Comparison of ENCODE assay signal across 1 cellular context in genomic region chr9:95557142-95557541, GRCh38.
TF ChIP-seq lines count a peak whose summit lies in the region.

No MANE protein-coding gene starts in this region.

TF ChIP-seq in K562, 482 proteins besides CTCF, POLR2A, EP300 and RAD21 (continued from another document):
- TF ChIP-seq GABPB1 (CRISPR knock-in tag; IDR thresholded peaks at IDR 0.05): no peak
- TF ChIP-seq ZNF280A (IDR thresholded peaks at IDR 0.05; ENCODE audit: low read depth, partially characterized antibody): no peak
- TF ChIP-seq TOE1 (IDR thresholded peaks at IDR 0.05; ENCODE audit: borderline replicate concordance): no peak
- TF ChIP-seq TOE1 (CRISPR knock-in tag; IDR thresholded peaks at IDR 0.05; ENCODE audit: borderline replicate concordance, low read depth): no peak
- no peak for TF ChIP-seq SMAD2 (IDR thresholded peaks at IDR 0.05; ENCODE audit: low read depth, low read length)
- TF ChIP-seq HMGXB4 (CRISPR knock-in tag; IDR thresholded peaks at IDR 0.05): no peak
- no peak for TF ChIP-seq DLX4 (CRISPR knock-in tag; IDR thresholded peaks at IDR 0.05)
- TF ChIP-seq VEZF1 (CRISPR knock-in tag; IDR thresholded peaks at IDR 0.05): no peak
- no peak for TF ChIP-seq ZSCAN32 (CRISPR knock-in tag; IDR thresholded peaks at IDR 0.05)
- peak; percentile 74 for TF ChIP-seq SMARCA5 (IDR thresholded peaks at IDR 0.05)
- no peak for TF ChIP-seq ZNF175 (CRISPR knock-in tag; IDR thresholded peaks at IDR 0.05; ENCODE audit: low read depth)
- no peak for TF ChIP-seq NCOA1 (IDR thresholded peaks at IDR 0.05; ENCODE audit: low read depth)
